In genomic region chr3:47381317-47382157, GRCh38 we compare ENCODE assay signal across 1 cellular context.
TF ChIP-seq lines count a peak whose summit lies in the region.

No MANE protein-coding gene starts in this region.

TF ChIP-seq in HepG2, 621 proteins besides CTCF, POLR2A, EP300 and RAD21 (continued from another document and continues in another):
- TF ChIP-seq AHDC1 (CRISPR knock-in tag; IDR thresholded peaks at IDR 0.05; ENCODE audit: borderline replicate concordance) (no peak), BATF2 (CRISPR knock-in tag; IDR thresholded peaks at IDR 0.05) (peak; percentile 62; the same call in 1 of the 2 replicates), ATRX (CRISPR knock-in tag; IDR thresholded peaks at IDR 0.05; ENCODE audit: borderline replicate concordance) (no peak), PAXIP1 (CRISPR knock-in tag; conservative IDR thresholded peaks at IDR 0.05) (0 out of 2 replicates have a peak, but pooled peaks have one; percentile 18), ZNF784 (CRISPR knock-in tag; IDR thresholded peaks at IDR 0.05; ENCODE audit: borderline replicate concordance) (0 out of 2 replicates have a peak, but pooled peaks have one; percentile 1), ZNF615 (CRISPR knock-in tag; IDR thresholded peaks at IDR 0.05; ENCODE audit: borderline replicate concordance) (no peak), SAFB2 (CRISPR knock-in tag; IDR thresholded peaks at IDR 0.05; ENCODE audit: borderline replicate concordance, low read depth) (no peak), ZFP36L1 (CRISPR knock-in tag; IDR thresholded peaks at IDR 0.05) (no peak), DRAP1 (CRISPR knock-in tag; IDR thresholded peaks at IDR 0.05) (peak; percentile 46; the same call in 1 of the 2 replicates), ZNF644 (CRISPR knock-in tag; IDR thresholded peaks at IDR 0.05; ENCODE audit: low read depth) (no peak), HOXA3 (CRISPR knock-in tag; IDR thresholded peaks at IDR 0.05) (no peak; the same call in 1 of the 2 replicates), ZBTB7B (CRISPR knock-in tag; IDR thresholded peaks at IDR 0.05) (peak; percentile 36; the same call in 1 of the 2 replicates), ZFX (CRISPR knock-in tag; IDR thresholded peaks at IDR 0.05; ENCODE audit: low read depth) (no peak), ZNF543 (CRISPR knock-in tag; IDR thresholded peaks at IDR 0.05) (no peak), ZMAT3 (CRISPR knock-in tag; conservative IDR thresholded peaks at IDR 0.05) (no peak), ZMYM4 (CRISPR knock-in tag; IDR thresholded peaks at IDR 0.05) (no peak), TSC22D2 (CRISPR knock-in tag; IDR thresholded peaks at IDR 0.05; ENCODE audit: borderline replicate concordance) (no peak), HIC2 (CRISPR knock-in tag; IDR thresholded peaks at IDR 0.05; ENCODE audit: low read depth) (no peak), AHR (CRISPR knock-in tag; IDR thresholded peaks at IDR 0.05) (no peak), ZNF441 (CRISPR knock-in tag; IDR thresholded peaks at IDR 0.05; ENCODE audit: borderline replicate concordance) (no peak), ZNF512B (CRISPR knock-in tag; IDR thresholded peaks at IDR 0.05; ENCODE audit: borderline replicate concordance) (no peak; the same call in 1 of the 2 replicates), PRDM15 (CRISPR knock-in tag; IDR thresholded peaks at IDR 0.05) (no peak), ZNF850 (CRISPR knock-in tag; conservative IDR thresholded peaks at IDR 0.05) (no peak), ZNF362 (CRISPR knock-in tag; IDR thresholded peaks at IDR 0.05; ENCODE audit: borderline replicate concordance) (no peak), SMAD3 (CRISPR knock-in tag; IDR thresholded peaks at IDR 0.05) (no peak), ZBED4 (CRISPR knock-in tag; IDR thresholded peaks at IDR 0.05; ENCODE audit: borderline replicate concordance) (no peak), KLF16 (CRISPR knock-in tag; IDR thresholded peaks at IDR 0.05) (peak in 1 of 2 experiments; percentile 4; a peak in 1 of 4 replicates)
